ENCODE assay signal across 8 cellular contexts in the genomic region with DNA sequence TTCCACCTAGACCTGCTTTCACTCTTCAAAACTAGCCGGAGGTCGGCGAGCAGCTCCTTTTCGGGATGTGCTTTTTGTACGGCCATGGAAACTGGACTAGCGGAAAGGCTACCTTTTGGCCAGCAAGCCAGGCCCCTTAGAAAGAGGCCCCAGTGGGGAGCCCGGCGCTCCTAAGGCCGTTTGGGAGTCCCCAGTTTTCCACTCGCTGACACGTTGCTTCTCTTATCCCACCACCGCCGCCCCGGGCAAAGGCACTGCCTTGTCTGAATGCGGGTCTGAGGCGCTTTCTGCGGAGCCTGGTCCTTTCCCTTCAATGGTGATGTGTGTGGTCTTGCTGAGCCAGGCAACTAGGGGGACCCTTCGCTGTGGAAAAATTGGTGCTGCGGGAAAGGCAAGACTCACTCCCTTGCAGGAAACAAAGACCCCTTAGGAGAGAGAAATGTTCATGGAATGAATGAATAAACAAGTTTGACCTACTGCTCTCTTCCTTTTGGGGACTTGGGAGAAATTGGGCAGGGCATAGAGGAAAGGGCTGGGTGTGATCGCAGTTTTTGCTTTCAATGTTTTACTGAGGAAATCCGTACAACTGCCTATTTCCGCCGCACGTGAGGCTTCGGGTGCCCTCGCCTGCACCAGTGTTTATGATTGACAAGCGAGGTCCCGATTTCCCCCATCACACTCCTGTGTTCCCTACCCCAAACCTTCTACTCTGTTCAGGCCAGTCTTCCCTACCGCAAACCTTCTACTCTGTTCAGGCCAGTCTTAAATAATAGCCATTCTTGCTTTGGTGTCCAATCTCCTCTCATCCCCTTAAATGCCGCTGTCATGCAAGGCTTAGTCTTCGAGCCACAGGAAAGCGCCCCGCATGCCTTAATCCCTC. TPM values are rescaled to one million over a fixed set of nuclear protein-coding genes. Genes with fewer than 3 reads are reported as not detected.
A peak's percentile ranks its signal among the peaks of the same experiment; 100 is the strongest.
DNase-seq lines count a peak whose midpoint lies in the region; ATAC-seq, FAIRE-seq and TF ChIP-seq lines count a peak whose summit lies in the region.

No MANE protein-coding gene starts in this region.

- RAD21 ChIA-PET in GM12878 (lab: Charles Lee; ENCODE audit: unreplicated experiment): interaction anchor here (0.6 to 1.1 kb wide), 4 partner anchors 9 to 1162 kb away, joined by 3 to 4 read pairs (median 3); no protein-coding TSS in a partner anchor

- no peaks in the 10 kb centered on the region for H3K9me3 ChIP-seq in BLaER1
- H3K9me3 ChIP-seq in GM12878 (replicated peaks; ENCODE audit: control insufficient read depth, insufficient read depth, low read length): no peaks in the 10 kb centered on the region
- no peaks in the 10 kb centered on the region for H3K9me3 ChIP-seq in iPS-18c (ENCODE audit: control insufficient read depth, insufficient read depth, low read length)

- H3K27ac Mint-ChIP-seq in HFFc6: peak overlapping the region; percentile 99

- TF ChIP-seq CTCF in HFFc6 (IDR thresholded peaks at IDR 0.05): no peak
- TF ChIP-seq CTCF in GM12878 (IDR thresholded peaks at IDR 0.05 in 2 of 3, conservative IDR thresholded peaks at IDR 0.05 in 1 of 3; ENCODE audit: control insufficient read depth in 2 of 3, extremely low read depth in 1 of 3, insufficient read depth in 1 of 3, low read depth in 3 of 3, low read length in 3 of 3): 0 out of 6 replicates have a peak, but pooled peaks of 1 of the 3 experiments have one; percentile 4

- H3K27me3 Mint-ChIP-seq in HFFc6 (ENCODE audit: insufficient read depth): peaks cover 36% of the 10 kb centered on the region

- H3K9ac ChIP-seq in BLaER1: peak overlapping the region; percentile 99
- H3K9ac ChIP-seq in GM12878 (ENCODE audit: control insufficient read depth, insufficient read depth, low read length): peak overlapping the region; percentile 87

- POLR2A ChIA-PET in GM12878 (lab: Charles Lee): interaction anchor here (0.6 to 1.3 kb wide), 3 partner anchors 12 to 139 kb away, joined by 3 to 4 read pairs (median 3); no protein-coding TSS in a partner anchor

- TF ChIP-seq POLR2A in GM12878 (IDR thresholded peaks at IDR 0.05; ENCODE audit: low read depth, low read length): no peak

- FAIRE-seq in GM12878 (lab: Jason Lieb, UNC): peak; percentile 80

- no TSS peak for BruUV-seq in GM12878 (replicated peaks; lab: Mats Ljungman, UMichigan)

- WGBS in GM12878 (ENCODE audit: insufficient coverage, insufficient replicate concordance, low lambda C conversion rate, missing lambda C conversion rate): 22% methylated on average over 33 of the region's 33 CpGs

- SMC1A ChIA-PET in GM12878 (lab: Charles Lee; ENCODE audit: uncharacterized antibody, unreplicated experiment): interaction anchor here (0.6 kb wide), 1 partner anchor 286 kb away, joined by 3 read pairs; no protein-coding TSS in a partner anchor

- H3K79me2 ChIP-seq in GM12878 (ENCODE audit: control insufficient read depth, insufficient read depth, low read length): peaks cover 45% of the 10 kb centered on the region

- no peak for TF ChIP-seq EP300 in GM12878 (IDR thresholded peaks at IDR 0.05; ENCODE audit: borderline replicate concordance in 1 of 2, control insufficient read depth in 1 of 2, low read depth in 2 of 2, low read length in 2 of 2)

- H3K4me3 Mint-ChIP-seq in HFFc6: peak overlapping the region; percentile 99

- peaks cover 37% of the 10 kb centered on the region for H3K4me1 ChIP-seq in BLaER1
- H3K4me1 ChIP-seq in GM12878 (ENCODE audit: control insufficient read depth, insufficient read depth, low read length): peaks cover 6% of the 10 kb centered on the region

- H3K27ac ChIP-seq in BLaER1 (peak overlapping the region; percentile 98), GM12878 (ENCODE audit: control insufficient read depth, insufficient read depth) (peak overlapping the region; percentile 64)

- H2AFZ ChIP-seq in GM12878 (ENCODE audit: control insufficient read depth, low read depth, low read length): peak overlapping the region; percentile 100

- H3K36me3 ChIP-seq in BLaER1: peaks cover 26% of the 10 kb centered on the region
- H3K36me3 ChIP-seq in GM12878 (ENCODE audit: control insufficient read depth in 2 of 2, insufficient read depth in 2 of 2, low read length in 1 of 2): peaks cover 0 to 15% of the 10 kb centered on the region in 2 experiments

- CTCF ChIA-PET in GM12878 (lab: Yijun Ruan, JAX): no interaction called here

- peaks cover 40% of the 10 kb centered on the region for H3K36me3 Mint-ChIP-seq in HFFc6 (ENCODE audit: low read depth)

- peaks cover 37% of the 10 kb centered on the region for H4K20me1 ChIP-seq in BLaER1
- H4K20me1 ChIP-seq in GM12878 (ENCODE audit: control insufficient read depth, insufficient read depth): no peaks in the 10 kb centered on the region; the same call in 1 of the 2 replicates

- H3K4me1 Mint-ChIP-seq in HFFc6 (ENCODE audit: low read depth): peaks cover 43% of the 10 kb centered on the region

- H3K27me3 ChIP-seq in BLaER1 (no peaks in the 10 kb centered on the region), GM12878 (replicated peaks in 1 of 2; ENCODE audit: control insufficient read depth in 2 of 2, insufficient read depth in 2 of 2, low read length in 1 of 2) (no peaks in the 10 kb centered on the region)

- H3K9me3 Mint-ChIP-seq in HFFc6: peaks cover 30% of the 10 kb centered on the region

- intact Hi-C loops in GM12878 (cut with micrococcal nuclease; ENCODE audit: unreplicated experiment): loop anchor here (2.0 to 10.0 kb wide), 7 partner anchors 99 to 1159 kb away; partner anchors contain the start of genes ANO6 and SLC38A1

- peak; percentile 15; the same call in 1 of the 2 replicates for TF ChIP-seq RAD21 in GM12878 (IDR thresholded peaks at IDR 0.05; ENCODE audit: insufficient read depth, low read depth, low read length)

- H3K4me3 ChIP-seq in BLaER1 (peak overlapping the region; percentile 94), GM12878 (peak overlapping the region; percentile 84), iPS-18c (ENCODE audit: insufficient read depth, low read depth, low read length) (peak overlapping the region; percentile 93), skeletal muscle cell (ENCODE audit: low read depth, low read length) (peak overlapping the region; percentile 68)

- in situ Hi-C loops in GM12878 (cut with MboI): no loop called here

- H3K4me2 ChIP-seq in BLaER1: peak overlapping the region; percentile 98
- H3K4me2 ChIP-seq in GM12878 (ENCODE audit: control insufficient read depth, insufficient read depth): peak overlapping the region; percentile 99

- ATAC-seq in GM12878 (peak; percentile 7), GM19395 (IDR thresholded peaks at IDR 0.05; ENCODE audit: unreplicated experiment) (no peak), HG02970 (IDR thresholded peaks at IDR 0.05; ENCODE audit: low FRiP score, unreplicated experiment) (no peak)

- no peak for DNase-seq in HFFc6
- peak; percentile 61 for DNase-seq in SW480 (ENCODE audit: low spot score)
- no peak for DNase-seq in GM12878 (ENCODE audit: low read depth, low spot score)
- no peak for DNase-seq in skeletal muscle cell (ENCODE audit: low read depth)

TF ChIP-seq in GM12878, 131 proteins besides CTCF, POLR2A, EP300 and RAD21 (continues in another document):
- TF ChIP-seq IKZF2 (IDR thresholded peaks at IDR 0.05) (0 out of 4 replicates have a peak, but pooled peaks have one; percentile 24 to 28), ATF7 (IDR thresholded peaks at IDR 0.05; ENCODE audit: low read depth) (no peak)
- TF ChIP-seq, protein P1, sequence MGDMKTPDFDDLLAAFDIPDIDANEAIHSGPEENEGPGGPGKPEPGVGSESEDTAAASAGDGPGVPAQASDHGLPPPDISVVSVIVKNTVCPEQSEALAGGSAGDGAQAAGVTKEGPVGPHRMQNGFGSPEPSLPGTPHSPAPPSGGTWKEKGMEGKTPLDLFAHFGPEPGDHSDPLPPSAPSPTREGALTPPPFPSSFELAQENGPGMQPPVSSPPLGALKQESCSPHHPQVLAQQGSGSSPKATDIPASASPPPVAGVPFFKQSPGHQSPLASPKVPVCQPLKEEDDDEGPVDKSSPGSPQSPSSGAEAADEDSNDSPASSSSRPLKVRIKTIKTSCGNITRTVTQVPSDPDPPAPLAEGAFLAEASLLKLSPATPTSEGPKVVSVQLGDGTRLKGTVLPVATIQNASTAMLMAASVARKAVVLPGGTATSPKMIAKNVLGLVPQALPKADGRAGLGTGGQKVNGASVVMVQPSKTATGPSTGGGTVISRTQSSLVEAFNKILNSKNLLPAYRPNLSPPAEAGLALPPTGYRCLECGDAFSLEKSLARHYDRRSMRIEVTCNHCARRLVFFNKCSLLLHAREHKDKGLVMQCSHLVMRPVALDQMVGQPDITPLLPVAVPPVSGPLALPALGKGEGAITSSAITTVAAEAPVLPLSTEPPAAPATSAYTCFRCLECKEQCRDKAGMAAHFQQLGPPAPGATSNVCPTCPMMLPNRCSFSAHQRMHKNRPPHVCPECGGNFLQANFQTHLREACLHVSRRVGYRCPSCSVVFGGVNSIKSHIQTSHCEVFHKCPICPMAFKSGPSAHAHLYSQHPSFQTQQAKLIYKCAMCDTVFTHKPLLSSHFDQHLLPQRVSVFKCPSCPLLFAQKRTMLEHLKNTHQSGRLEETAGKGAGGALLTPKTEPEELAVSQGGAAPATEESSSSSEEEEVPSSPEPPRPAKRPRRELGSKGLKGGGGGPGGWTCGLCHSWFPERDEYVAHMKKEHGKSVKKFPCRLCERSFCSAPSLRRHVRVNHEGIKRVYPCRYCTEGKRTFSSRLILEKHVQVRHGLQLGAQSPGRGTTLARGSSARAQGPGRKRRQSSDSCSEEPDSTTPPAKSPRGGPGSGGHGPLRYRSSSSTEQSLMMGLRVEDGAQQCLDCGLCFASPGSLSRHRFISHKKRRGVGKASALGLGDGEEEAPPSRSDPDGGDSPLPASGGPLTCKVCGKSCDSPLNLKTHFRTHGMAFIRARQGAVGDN (IDR thresholded peaks at IDR 0.05): 0 out of 2 replicates have a peak, but pooled peaks have one; percentile 37

RNA-seq across cellular contexts. Expression of gene SLC38A2, which starts 1.0 kb away (rescaled TPM):
- total RNA-seq in HFFc6 (2021; fragmentation: NEBNext Ultra II Directional; extraction: Animal tissue kit (Norgen Biotek cat#: 25700)): 1,000 to 10,000 TPM in 2 of 6 experiments, 100 to 1,000 TPM in 4; 787 to 1,148 (median 975) TPM
- 920 and 952 TPM in 2 replicates for total RNA-seq in GM12878 (2013; cell fraction: nucleolus; rRNA removed)
- 117 and 156 TPM in 2 replicates for total RNA-seq in GM12878 (2014; rRNA removed)
- 109 and 111 TPM in 2 replicates for total RNA-seq in GM12878 (2014; rRNA removed; fragmentation: Illumina TruSeq; extraction: Trizol)
- total RNA-seq in GM12878 (2021): 112 and 118 TPM in 2 replicates
- 21.8 TPM for polyA plus RNA-seq in GM12878 (2011; ENCODE audit: low read depth)
- 103 and 142 TPM in 2 replicates for polyA plus RNA-seq in GM12878 (2011; rRNA removed)
- 39.8 and 59.5 TPM in 2 replicates for polyA plus RNA-seq in GM12878 (2011; cell fraction: cytosol; rRNA removed)
- polyA plus RNA-seq in GM12878 (2011; cell fraction: nucleus; rRNA removed): 187 and 191 TPM in 2 replicates
- 37.4 and 49.1 TPM in 2 replicates for polyA plus RNA-seq in GM12878 (2012)
- polyA plus RNA-seq in GM12878 (2014; fragmentation: Illumina TruSeq; extraction: Trizol): 84.2 and 115 TPM in 2 replicates
- 10 to 100 TPM; 36.2 to 47.3 TPM for polyA plus RNA-seq in GM12878 (2014; fragmentation: Nextera tagmentation; extraction: Ambion mirVana)
- polyA plus RNA-seq in GM12878 (2014; rRNA removed): 48.4 and 61.8 TPM in 2 replicates
- 10 to 100 TPM; 69.2 to 75.3 TPM for polyA plus RNA-seq in GM12878 (2016; fragmentation: Nextera tagmentation; extraction: Ambion mirVana)
- 84.7 and 105 TPM in 2 replicates for polyA minus RNA-seq in GM12878 (2011; rRNA and poly(A)+ RNA removed)
- polyA minus RNA-seq in GM12878 (2011; cell fraction: cytosol; rRNA and poly(A)+ RNA removed): 40.1 and 47.0 TPM in 2 replicates
- polyA minus RNA-seq in GM12878 (2011; cell fraction: nucleus; rRNA and poly(A)+ RNA removed): 239 and 256 TPM in 2 replicates
